In the genomic region with DNA sequence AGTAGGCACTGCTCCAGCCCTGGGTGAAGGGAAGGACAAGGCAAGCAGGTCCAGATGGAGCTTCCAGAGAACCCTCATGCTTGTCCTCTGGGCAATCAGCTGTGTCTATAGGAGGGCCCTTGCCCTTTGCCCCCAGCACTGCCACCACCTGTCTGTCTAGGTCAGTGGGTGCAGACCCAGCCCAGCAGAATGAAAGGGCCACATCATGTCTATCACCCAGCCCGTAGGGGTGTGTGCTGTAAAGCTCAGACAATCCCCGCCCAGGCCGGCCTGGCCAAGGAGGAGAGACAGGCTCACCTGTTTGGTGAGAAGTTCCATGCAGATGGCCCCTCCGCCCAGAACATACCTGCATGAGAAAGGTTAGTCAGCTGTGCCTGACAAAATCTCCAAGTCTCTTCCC, we compare ENCODE assay signal across 34 cellular contexts. TPM values are rescaled to one million over a fixed set of nuclear protein-coding genes. Genes with fewer than 3 reads are reported as not detected.
"Had no signal": no experiment of that assay in that cellular context is flagged by ENCODE, and none has a peak within 500 bp of the region (broad histone marks: within the 10 kb centered on the region; RNA-seq: fewer than 3 reads in every experiment).

No MANE protein-coding gene starts in this region.

- H3K27ac ChIP-seq: neutrophil, right lobe of liver, suprapubic skin, tibial nerve, VCaP had no signal

- H3K27me3 ChIP-seq: neutrophil, right lobe of liver, suprapubic skin, tibial nerve had no signal

- H3K4me3 ChIP-seq: right lobe of liver, suprapubic skin, tibial nerve had no signal

- ATAC-seq: activated naive CD8-positive, alpha-beta T cell treated with anti-CD3 and anti-CD28 coated beads, Interleukin-2, amount 50 U/mL, for 24 hours; left cardiac atrium; right lobe of liver had no signal

- H3K27me3 Mint-ChIP-seq: activated naive CD8-positive, alpha-beta T cell treated with anti-CD3 and anti-CD28 coated beads, Interleukin-2, amount 50 U/mL, for 24 hours; naive B cell had no signal

- H3K9me3 Mint-ChIP-seq: activated naive CD8-positive, alpha-beta T cell treated with anti-CD3 and anti-CD28 coated beads, Interleukin-2, amount 50 U/mL, for 24 hours; activated T-helper 1 cell treated with anti-CD3 and anti-CD28 coated beads, Interleukin-12 subunit alpha, Interleukin-12 subunit beta, Interleukin-2, Interleukin-4 antibody, amounts not matched to agents 30 ng/mL and 10 ng/mL and 1 ng/mL, durations not matched to agents 14 hours and 24 hours and 36 hours; naive B cell; nephron progenitor cell; T-helper 1 cell treated with Interleukin-12 subunit alpha and Interleukin-12 subunit beta and Interleukin-4 antibody, amounts not matched to agents 30 μg/mL and 1 μg/mL, for 36 hours had no signal

- FAIRE-seq: endometrium, keratinocyte, TTC549 had no signal

- H3K4me3 Mint-ChIP-seq: activated naive CD8-positive, alpha-beta T cell treated with anti-CD3 and anti-CD28 coated beads, Interleukin-2, amount 50 U/mL, for 24 hours; activated T-helper 1 cell treated with anti-CD3 and anti-CD28 coated beads, Interleukin-12 subunit alpha, Interleukin-12 subunit beta, Interleukin-2, Interleukin-4 antibody, amounts not matched to agents 30 ng/mL and 10 ng/mL and 1 ng/mL, durations not matched to agents 14 hours and 24 hours and 36 hours; naive B cell; nephron progenitor cell; T-helper 1 cell treated with Interleukin-12 subunit alpha and Interleukin-12 subunit beta and Interleukin-4 antibody, amounts not matched to agents 30 μg/mL and 1 μg/mL, for 36 hours had no signal

- DNase-seq: activated CD4-positive, alpha-beta T cell treated with anti-CD3 and anti-CD28 coated beads for 4 hours; activated CD4-positive, alpha-beta T cell treated with anti-CD3 and anti-CD28 coated beads, Interleukin-2, amount 50 U/mL, for 4 hours; activated effector memory CD4-positive, alpha-beta T cell treated with anti-CD3 and anti-CD28 coated beads, Interleukin-2, amount 50 U/mL, for 16 hours; activated naive CD4-positive, alpha-beta T cell treated with anti-CD3 and anti-CD28 coated beads, Interleukin-2, amount 50 U/mL, for 16 hours; activated naive CD8-positive, alpha-beta T cell treated with anti-CD3 and anti-CD28 coated beads, Interleukin-2, amount 50 U/mL, for 24 hours; activated T-cell treated with anti-CD3 and anti-CD28 coated beads for 4 hours; amygdala; caudate nucleus; effector CD8-positive, alpha-beta T cell; foreskin fibroblast; head of caudate nucleus; hippocampal formation; left cardiac atrium; mammary epithelial cell; naive B cell; nephron progenitor cell; right lobe of liver; stimulated activated CD4-positive, alpha-beta T cell treated with anti-CD3 and anti-CD28 coated beads, Interleukin-12 subunit alpha, Interleukin-12 subunit beta, amount 100 ng/mL, for 4 hours; stimulated activated CD4-positive, alpha-beta T cell treated with anti-CD3 and anti-CD28 coated beads, Interleukin-4, amount 100 ng/mL, for 1 hour; stimulated activated CD8-positive, alpha-beta memory T cell treated with anti-CD3 and anti-CD28 coated beads, Interleukin-4, amount 100 ng/mL, for 48 hours; stimulated activated naive CD4-positive, alpha-beta T cell; T-helper 9 cell had no signal

- H3K9me3 ChIP-seq: neutrophil, right lobe of liver, suprapubic skin, tibial nerve had no signal

- H3K27ac Mint-ChIP-seq: activated naive CD8-positive, alpha-beta T cell treated with anti-CD3 and anti-CD28 coated beads, Interleukin-2, amount 50 U/mL, for 24 hours; activated T-helper 1 cell treated with anti-CD3 and anti-CD28 coated beads, Interleukin-12 subunit alpha, Interleukin-12 subunit beta, Interleukin-2, Interleukin-4 antibody, amounts not matched to agents 30 ng/mL and 10 ng/mL and 1 ng/mL, durations not matched to agents 14 hours and 24 hours and 36 hours; naive B cell; T-helper 1 cell treated with Interleukin-12 subunit alpha and Interleukin-12 subunit beta and Interleukin-4 antibody, amounts not matched to agents 30 μg/mL and 1 μg/mL, for 36 hours had no signal

RNA-seq across cellular contexts. Expression of a gene that starts 16.1 kb away (rescaled TPM):
- total RNA-seq: activated T-helper 1 cell treated with anti-CD3 and anti-CD28 coated beads, Interleukin-12 subunit alpha, Interleukin-12 subunit beta, Interleukin-2, Interleukin-4 antibody, amounts not matched to agents 30 ng/mL and 10 ng/mL and 1 ng/mL, durations not matched to agents 14 hours and 24 hours and 36 hours; epithelial cell of proximal tubule; posterior vena cava; tibial nerve had no signal

RNA-seq across cellular contexts. Expression of a gene that starts 49.3 kb away (rescaled TPM):
- total RNA-seq: activated T-helper 1 cell treated with anti-CD3 and anti-CD28 coated beads, Interleukin-12 subunit alpha, Interleukin-12 subunit beta, Interleukin-2, Interleukin-4 antibody, amounts not matched to agents 30 ng/mL and 10 ng/mL and 1 ng/mL, durations not matched to agents 14 hours and 24 hours and 36 hours; osteocyte had no signal
- polyA plus RNA-seq: mammary epithelial cell had no signal

RNA-seq across cellular contexts. Expression of a gene that starts 49.5 kb away (rescaled TPM):
- total RNA-seq: activated T-helper 1 cell treated with anti-CD3 and anti-CD28 coated beads, Interleukin-12 subunit alpha, Interleukin-12 subunit beta, Interleukin-2, Interleukin-4 antibody, amounts not matched to agents 30 ng/mL and 10 ng/mL and 1 ng/mL, durations not matched to agents 14 hours and 24 hours and 36 hours; epithelial cell of proximal tubule; osteocyte had no signal
- polyA plus RNA-seq: keratinocyte, mammary epithelial cell had no signal
